ENCODE assay signal across 1 cellular context in genomic region chr9:13445123-13445522, GRCh38.
TF ChIP-seq lines count a peak whose summit lies in the region.

No MANE protein-coding gene starts in this region.

TF ChIP-seq in GM23338, 12 proteins besides CTCF, POLR2A, EP300 and RAD21 (continued from another document):
- TF ChIP-seq ZNF462 (CRISPR knock-in tag; IDR thresholded peaks at IDR 0.05) (no peak), JUNB (IDR thresholded peaks at IDR 0.05; ENCODE audit: unreplicated experiment) (no peak), EZH2phosphoT487 (IDR thresholded peaks at IDR 0.05; ENCODE audit: unreplicated experiment) (no peak), STAT1 (IDR thresholded peaks at IDR 0.05; ENCODE audit: unreplicated experiment) (no peak), POLR2AphosphoS5 (IDR thresholded peaks at IDR 0.05; ENCODE audit: low read depth) (no peak), REST (IDR thresholded peaks at IDR 0.05; ENCODE audit: unreplicated experiment) (no peak), ZNF114 (CRISPR knock-in tag; IDR thresholded peaks at IDR 0.05) (no peak)
